1 cellular context compared by ENCODE assay signal in the genomic region with DNA sequence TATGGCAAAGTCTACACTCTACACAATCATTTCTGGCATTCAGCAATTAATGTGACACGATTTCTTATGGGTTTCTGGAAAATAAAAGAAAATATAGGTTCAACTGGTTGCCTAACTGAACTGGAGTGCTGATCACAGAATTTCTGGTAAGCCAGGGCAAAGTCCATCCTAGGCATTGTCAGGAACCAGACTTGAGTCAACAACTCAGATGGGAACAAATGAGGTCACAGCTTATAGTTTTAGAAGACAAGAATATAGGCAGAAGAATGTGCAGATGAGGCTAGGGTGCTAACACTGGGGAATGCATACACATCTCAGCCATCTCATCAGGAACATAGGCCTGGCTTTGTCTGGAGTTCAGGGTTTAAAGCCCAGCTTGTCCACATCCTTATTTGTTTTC.
TF ChIP-seq lines count a peak whose summit lies in the region.

No MANE protein-coding gene starts in this region.

TF ChIP-seq in HepG2, 621 proteins besides CTCF, POLR2A, EP300 and RAD21 (continued from another document and continues in another):
- TF ChIP-seq, protein P1, sequence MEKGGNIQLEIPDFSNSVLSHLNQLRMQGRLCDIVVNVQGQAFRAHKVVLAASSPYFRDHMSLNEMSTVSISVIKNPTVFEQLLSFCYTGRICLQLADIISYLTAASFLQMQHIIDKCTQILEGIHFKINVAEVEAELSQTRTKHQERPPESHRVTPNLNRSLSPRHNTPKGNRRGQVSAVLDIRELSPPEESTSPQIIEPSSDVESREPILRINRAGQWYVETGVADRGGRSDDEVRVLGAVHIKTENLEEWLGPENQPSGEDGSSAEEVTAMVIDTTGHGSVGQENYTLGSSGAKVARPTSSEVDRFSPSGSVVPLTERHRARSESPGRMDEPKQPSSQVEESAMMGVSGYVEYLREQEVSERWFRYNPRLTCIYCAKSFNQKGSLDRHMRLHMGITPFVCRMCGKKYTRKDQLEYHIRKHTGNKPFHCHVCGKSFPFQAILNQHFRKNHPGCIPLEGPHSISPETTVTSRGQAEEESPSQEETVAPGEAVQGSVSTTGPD (CRISPR knock-in tag; IDR thresholded peaks at IDR 0.05) = no peak
- TF ChIP-seq, protein P2, sequence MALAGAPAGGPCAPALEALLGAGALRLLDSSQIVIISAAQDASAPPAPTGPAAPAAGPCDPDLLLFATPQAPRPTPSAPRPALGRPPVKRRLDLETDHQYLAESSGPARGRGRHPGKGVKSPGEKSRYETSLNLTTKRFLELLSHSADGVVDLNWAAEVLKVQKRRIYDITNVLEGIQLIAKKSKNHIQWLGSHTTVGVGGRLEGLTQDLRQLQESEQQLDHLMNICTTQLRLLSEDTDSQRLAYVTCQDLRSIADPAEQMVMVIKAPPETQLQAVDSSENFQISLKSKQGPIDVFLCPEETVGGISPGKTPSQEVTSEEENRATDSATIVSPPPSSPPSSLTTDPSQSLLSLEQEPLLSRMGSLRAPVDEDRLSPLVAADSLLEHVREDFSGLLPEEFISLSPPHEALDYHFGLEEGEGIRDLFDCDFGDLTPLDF (CRISPR knock-in tag; IDR thresholded peaks at IDR 0.05) = no peak
- TF ChIP-seq NKX3-1 (CRISPR knock-in tag; IDR thresholded peaks at IDR 0.05) = no peak
- TF ChIP-seq ZNF614 (CRISPR knock-in tag; IDR thresholded peaks at IDR 0.05; ENCODE audit: borderline replicate concordance) = no peak
- TF ChIP-seq, protein P3, sequence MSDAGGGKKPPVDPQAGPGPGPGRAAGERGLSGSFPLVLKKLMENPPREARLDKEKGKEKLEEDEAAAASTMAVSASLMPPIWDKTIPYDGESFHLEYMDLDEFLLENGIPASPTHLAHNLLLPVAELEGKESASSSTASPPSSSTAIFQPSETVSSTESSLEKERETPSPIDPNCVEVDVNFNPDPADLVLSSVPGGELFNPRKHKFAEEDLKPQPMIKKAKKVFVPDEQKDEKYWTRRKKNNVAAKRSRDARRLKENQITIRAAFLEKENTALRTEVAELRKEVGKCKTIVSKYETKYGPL (CRISPR knock-in tag; IDR thresholded peaks at IDR 0.05) = no peak; the same call in 1 of the 2 replicates
- TF ChIP-seq, protein P4, sequence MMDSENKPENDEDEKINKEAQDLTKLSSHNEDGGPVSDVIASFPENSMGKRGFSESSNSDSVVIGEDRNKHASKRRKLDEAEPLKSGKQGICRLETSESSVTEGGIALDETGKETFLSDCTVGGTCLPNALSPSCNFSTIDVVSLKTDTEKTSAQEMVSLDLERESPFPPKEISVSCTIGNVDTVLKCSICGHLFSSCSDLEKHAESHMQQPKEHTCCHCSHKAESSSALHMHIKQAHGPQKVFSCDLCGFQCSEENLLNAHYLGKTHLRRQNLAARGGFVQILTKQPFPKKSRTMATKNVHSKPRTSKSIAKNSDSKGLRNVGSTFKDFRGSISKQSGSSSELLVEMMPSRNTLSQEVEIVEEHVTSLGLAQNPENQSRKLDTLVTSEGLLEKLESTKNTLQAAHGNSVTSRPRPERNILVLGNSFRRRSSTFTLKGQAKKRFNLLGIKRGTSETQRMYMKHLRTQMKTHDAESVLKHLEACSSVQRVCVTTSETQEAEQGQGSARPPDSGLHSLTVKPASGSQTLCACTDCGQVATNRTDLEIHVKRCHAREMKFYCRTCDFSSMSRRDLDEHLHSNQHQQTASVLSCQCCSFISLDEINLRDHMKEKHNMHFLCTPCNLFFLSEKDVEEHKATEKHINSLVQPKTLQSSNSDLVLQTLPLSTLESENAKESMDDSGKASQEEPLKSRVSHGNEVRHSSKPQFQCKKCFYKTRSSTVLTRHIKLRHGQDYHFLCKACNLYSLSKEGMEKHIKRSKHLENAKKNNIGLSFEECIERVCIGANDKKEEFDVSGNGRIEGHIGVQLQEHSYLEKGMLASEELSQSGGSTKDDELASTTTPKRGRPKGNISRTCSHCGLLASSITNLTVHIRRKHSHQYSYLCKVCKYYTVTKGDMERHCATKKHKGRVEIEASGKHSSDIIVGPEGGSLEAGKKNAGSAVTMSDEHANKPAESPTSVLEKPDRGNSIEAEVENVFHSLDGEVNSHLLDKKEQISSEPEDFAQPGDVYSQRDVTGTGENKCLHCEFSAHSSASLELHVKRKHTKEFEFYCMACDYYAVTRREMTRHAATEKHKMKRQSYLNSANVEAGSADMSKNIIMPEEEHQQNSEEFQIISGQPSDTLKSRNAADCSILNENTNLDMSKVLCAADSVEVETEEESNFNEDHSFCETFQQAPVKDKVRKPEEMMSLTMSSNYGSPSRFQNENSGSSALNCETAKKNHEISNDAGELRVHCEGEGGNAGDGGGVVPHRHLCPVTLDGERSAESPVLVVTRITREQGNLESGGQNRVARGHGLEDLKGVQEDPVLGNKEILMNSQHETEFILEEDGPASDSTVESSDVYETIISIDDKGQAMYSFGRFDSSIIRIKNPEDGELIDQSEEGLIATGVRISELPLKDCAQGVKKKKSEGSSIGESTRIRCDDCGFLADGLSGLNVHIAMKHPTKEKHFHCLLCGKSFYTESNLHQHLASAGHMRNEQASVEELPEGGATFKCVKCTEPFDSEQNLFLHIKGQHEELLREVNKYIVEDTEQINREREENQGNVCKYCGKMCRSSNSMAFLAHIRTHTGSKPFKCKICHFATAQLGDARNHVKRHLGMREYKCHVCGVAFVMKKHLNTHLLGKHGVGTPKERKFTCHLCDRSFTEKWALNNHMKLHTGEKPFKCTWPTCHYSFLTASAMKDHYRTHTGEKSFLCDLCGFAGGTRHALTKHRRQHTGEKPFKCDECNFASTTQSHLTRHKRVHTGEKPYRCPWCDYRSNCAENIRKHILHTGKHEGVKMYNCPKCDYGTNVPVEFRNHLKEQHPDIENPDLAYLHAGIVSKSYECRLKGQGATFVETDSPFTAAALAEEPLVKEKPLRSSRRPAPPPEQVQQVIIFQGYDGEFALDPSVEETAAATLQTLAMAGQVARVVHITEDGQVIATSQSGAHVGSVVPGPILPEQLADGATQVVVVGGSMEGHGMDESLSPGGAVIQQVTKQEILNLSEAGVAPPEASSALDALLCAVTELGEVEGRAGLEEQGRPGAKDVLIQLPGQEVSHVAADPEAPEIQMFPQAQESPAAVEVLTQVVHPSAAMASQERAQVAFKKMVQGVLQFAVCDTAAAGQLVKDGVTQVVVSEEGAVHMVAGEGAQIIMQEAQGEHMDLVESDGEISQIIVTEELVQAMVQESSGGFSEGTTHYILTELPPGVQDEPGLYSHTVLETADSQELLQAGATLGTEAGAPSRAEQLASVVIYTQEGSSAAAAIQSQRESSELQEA (CRISPR knock-in tag; IDR thresholded peaks at IDR 0.05; ENCODE audit: not compliant biosample characterization) = no peak
- TF ChIP-seq FOXA3 (CRISPR knock-in tag; IDR thresholded peaks at IDR 0.05) = peak; percentile 87
- TF ChIP-seq ZNF644 (CRISPR knock-in tag; IDR thresholded peaks at IDR 0.05; ENCODE audit: low read depth) = peak; percentile 89
- no peak for TF ChIP-seq GFI1 (CRISPR knock-in tag; IDR thresholded peaks at IDR 0.05; ENCODE audit: borderline replicate concordance)
- no peak for TF ChIP-seq CHD4 (IDR thresholded peaks at IDR 0.05; ENCODE audit: borderline replicate concordance, low read length)
- no peak for TF ChIP-seq ZMAT3 (CRISPR knock-in tag; conservative IDR thresholded peaks at IDR 0.05)
- no peak for TF ChIP-seq TEAD2 (CRISPR knock-in tag; IDR thresholded peaks at IDR 0.05)
- TF ChIP-seq, protein P5, sequence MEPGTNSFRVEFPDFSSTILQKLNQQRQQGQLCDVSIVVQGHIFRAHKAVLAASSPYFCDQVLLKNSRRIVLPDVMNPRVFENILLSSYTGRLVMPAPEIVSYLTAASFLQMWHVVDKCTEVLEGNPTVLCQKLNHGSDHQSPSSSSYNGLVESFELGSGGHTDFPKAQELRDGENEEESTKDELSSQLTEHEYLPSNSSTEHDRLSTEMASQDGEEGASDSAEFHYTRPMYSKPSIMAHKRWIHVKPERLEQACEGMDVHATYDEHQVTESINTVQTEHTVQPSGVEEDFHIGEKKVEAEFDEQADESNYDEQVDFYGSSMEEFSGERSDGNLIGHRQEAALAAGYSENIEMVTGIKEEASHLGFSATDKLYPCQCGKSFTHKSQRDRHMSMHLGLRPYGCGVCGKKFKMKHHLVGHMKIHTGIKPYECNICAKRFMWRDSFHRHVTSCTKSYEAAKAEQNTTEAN (CRISPR knock-in tag; conservative IDR thresholded peaks at IDR 0.05) = no peak
- TF ChIP-seq, protein P6, sequence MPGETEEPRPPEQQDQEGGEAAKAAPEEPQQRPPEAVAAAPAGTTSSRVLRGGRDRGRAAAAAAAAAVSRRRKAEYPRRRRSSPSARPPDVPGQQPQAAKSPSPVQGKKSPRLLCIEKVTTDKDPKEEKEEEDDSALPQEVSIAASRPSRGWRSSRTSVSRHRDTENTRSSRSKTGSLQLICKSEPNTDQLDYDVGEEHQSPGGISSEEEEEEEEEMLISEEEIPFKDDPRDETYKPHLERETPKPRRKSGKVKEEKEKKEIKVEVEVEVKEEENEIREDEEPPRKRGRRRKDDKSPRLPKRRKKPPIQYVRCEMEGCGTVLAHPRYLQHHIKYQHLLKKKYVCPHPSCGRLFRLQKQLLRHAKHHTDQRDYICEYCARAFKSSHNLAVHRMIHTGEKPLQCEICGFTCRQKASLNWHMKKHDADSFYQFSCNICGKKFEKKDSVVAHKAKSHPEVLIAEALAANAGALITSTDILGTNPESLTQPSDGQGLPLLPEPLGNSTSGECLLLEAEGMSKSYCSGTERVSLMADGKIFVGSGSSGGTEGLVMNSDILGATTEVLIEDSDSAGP (CRISPR knock-in tag; IDR thresholded peaks at IDR 0.05; ENCODE audit: borderline replicate concordance) = no peak
- peak; percentile 51; the same call in 1 of the 2 replicates for TF ChIP-seq KDM6A (CRISPR knock-in tag; IDR thresholded peaks at IDR 0.05; ENCODE audit: low read depth)
- no peak for TF ChIP-seq SPEN (CRISPR knock-in tag; IDR thresholded peaks at IDR 0.05; ENCODE audit: low read depth)
- no peak for TF ChIP-seq HNRNPH1 (optimal IDR thresholded peaks at IDR 0.05; ENCODE audit: low read depth, low read length)
- TF ChIP-seq ZNF607 (CRISPR knock-in tag; IDR thresholded peaks at IDR 0.05; ENCODE audit: borderline replicate concordance) = no peak
- no peak for TF ChIP-seq ZNF550 (CRISPR knock-in tag; IDR thresholded peaks at IDR 0.05; ENCODE audit: borderline replicate concordance)
- no peak for TF ChIP-seq ZSCAN25 (CRISPR knock-in tag; IDR thresholded peaks at IDR 0.05)
- TF ChIP-seq POGZ (CRISPR knock-in tag; IDR thresholded peaks at IDR 0.05) = 0 out of 2 replicates have a peak, but pooled peaks have one; percentile 16
- TF ChIP-seq CREB1 (IDR thresholded peaks at IDR 0.05) = 0 out of 2 replicates have a peak, but pooled peaks have one; percentile 9
- peak; percentile 54 for TF ChIP-seq CREB1 (CRISPR knock-in tag; IDR thresholded peaks at IDR 0.05)
- TF ChIP-seq, protein P7, sequence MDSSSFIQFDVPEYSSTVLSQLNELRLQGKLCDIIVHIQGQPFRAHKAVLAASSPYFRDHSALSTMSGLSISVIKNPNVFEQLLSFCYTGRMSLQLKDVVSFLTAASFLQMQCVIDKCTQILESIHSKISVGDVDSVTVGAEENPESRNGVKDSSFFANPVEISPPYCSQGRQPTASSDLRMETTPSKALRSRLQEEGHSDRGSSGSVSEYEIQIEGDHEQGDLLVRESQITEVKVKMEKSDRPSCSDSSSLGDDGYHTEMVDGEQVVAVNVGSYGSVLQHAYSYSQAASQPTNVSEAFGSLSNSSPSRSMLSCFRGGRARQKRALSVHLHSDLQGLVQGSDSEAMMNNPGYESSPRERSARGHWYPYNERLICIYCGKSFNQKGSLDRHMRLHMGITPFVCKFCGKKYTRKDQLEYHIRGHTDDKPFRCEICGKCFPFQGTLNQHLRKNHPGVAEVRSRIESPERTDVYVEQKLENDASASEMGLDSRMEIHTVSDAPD (CRISPR knock-in tag; IDR thresholded peaks at IDR 0.05) = no peak
- no peak for TF ChIP-seq ZNF615 (CRISPR knock-in tag; IDR thresholded peaks at IDR 0.05; ENCODE audit: borderline replicate concordance)
- no peak for TF ChIP-seq ZNF34 (CRISPR knock-in tag; IDR thresholded peaks at IDR 0.05; ENCODE audit: borderline replicate concordance)
- no peak for TF ChIP-seq ZFP36L1 (CRISPR knock-in tag; IDR thresholded peaks at IDR 0.05)
- no peak for TF ChIP-seq TOPORS (CRISPR knock-in tag; IDR thresholded peaks at IDR 0.05)
- peak; percentile 38; the same call in 1 of the 2 replicates for TF ChIP-seq KAT8 (CRISPR knock-in tag; IDR thresholded peaks at IDR 0.05)
- no peak for TF ChIP-seq MAFK (conservative IDR thresholded peaks at IDR 0.05 in 1 of 2, IDR thresholded peaks at IDR 0.05 in 1 of 2; ENCODE audit: low read length in 2 of 2)
- TF ChIP-seq ZFYVE20 (CRISPR knock-in tag; IDR thresholded peaks at IDR 0.05; ENCODE audit: borderline replicate concordance, low read depth) = no peak
- no peak for TF ChIP-seq IKZF1 (IDR thresholded peaks at IDR 0.05)
- TF ChIP-seq, protein P8, sequence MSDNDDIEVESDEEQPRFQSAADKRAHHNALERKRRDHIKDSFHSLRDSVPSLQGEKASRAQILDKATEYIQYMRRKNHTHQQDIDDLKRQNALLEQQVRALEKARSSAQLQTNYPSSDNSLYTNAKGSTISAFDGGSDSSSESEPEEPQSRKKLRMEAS (IDR thresholded peaks at IDR 0.05) = 0 out of 2 replicates have a peak, but pooled peaks have one; percentile 22
- TF ChIP-seq, protein P9, sequence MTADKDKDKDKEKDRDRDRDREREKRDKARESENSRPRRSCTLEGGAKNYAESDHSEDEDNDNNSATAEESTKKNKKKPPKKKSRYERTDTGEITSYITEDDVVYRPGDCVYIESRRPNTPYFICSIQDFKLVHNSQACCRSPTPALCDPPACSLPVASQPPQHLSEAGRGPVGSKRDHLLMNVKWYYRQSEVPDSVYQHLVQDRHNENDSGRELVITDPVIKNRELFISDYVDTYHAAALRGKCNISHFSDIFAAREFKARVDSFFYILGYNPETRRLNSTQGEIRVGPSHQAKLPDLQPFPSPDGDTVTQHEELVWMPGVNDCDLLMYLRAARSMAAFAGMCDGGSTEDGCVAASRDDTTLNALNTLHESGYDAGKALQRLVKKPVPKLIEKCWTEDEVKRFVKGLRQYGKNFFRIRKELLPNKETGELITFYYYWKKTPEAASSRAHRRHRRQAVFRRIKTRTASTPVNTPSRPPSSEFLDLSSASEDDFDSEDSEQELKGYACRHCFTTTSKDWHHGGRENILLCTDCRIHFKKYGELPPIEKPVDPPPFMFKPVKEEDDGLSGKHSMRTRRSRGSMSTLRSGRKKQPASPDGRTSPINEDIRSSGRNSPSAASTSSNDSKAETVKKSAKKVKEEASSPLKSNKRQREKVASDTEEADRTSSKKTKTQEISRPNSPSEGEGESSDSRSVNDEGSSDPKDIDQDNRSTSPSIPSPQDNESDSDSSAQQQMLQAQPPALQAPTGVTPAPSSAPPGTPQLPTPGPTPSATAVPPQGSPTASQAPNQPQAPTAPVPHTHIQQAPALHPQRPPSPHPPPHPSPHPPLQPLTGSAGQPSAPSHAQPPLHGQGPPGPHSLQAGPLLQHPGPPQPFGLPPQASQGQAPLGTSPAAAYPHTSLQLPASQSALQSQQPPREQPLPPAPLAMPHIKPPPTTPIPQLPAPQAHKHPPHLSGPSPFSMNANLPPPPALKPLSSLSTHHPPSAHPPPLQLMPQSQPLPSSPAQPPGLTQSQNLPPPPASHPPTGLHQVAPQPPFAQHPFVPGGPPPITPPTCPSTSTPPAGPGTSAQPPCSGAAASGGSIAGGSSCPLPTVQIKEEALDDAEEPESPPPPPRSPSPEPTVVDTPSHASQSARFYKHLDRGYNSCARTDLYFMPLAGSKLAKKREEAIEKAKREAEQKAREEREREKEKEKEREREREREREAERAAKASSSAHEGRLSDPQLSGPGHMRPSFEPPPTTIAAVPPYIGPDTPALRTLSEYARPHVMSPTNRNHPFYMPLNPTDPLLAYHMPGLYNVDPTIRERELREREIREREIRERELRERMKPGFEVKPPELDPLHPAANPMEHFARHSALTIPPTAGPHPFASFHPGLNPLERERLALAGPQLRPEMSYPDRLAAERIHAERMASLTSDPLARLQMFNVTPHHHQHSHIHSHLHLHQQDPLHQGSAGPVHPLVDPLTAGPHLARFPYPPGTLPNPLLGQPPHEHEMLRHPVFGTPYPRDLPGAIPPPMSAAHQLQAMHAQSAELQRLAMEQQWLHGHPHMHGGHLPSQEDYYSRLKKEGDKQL (CRISPR knock-in tag; IDR thresholded peaks at IDR 0.05; ENCODE audit: low read depth) = no peak
